12 cellular contexts compared by ENCODE assay signal in the genomic region with DNA sequence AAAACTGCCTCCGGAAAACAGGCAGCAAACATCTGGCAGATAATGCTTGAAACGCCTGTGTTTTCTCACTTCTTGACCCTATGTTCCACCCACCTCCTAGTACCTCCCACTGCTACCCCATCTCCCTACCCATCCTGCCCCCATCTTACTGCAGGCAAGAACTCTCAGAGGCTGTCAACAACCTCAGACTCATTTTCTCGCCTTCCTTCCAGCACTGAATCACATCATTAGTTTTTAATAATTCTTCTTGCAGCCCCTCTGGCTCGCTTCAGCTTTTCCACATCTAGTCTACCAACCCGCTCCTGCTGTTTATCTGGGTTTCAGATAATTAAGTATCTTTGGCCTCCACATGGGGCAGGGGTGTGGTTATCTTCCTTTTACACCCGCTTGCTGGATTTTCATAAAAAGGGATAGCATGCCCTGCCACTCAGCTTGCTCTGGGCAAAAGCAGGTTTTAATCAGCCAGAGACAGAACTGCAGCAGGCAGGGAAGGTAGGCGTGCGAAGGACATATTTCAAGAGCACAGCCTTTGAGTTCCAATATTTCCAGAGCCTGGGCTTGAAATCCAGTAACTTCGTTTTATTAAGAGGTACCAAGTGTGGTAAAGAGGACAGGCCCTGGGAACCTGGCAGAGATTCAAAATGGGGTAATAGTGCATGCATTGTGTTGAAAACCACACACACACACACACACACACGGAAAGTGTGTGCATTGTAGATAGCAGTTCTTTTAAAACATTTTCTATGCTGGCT.
A peak's percentile ranks its signal among the peaks of the same experiment; 100 is the strongest.
DNase-seq lines count a peak whose midpoint lies in the region; ATAC-seq and TF ChIP-seq lines count a peak whose summit lies in the region.
"Had no signal": no experiment of that assay in that cellular context is flagged by ENCODE, and none has a peak within 500 bp of the region (broad histone marks: within the 10 kb centered on the region; RNA-seq: fewer than 3 reads in every experiment).

No MANE protein-coding gene starts in this region.

- peaks cover 13 to 14% of the 10 kb centered on the region in 2 donors for H3K4me1 Mint-ChIP-seq in stimulated activated naive B cell treated with anti-CD40 and anti-IgM and Interleukin-4, amounts not matched to agents 10 μg/mL and 1 μg/mL and 100 μg/mL, for 72 hours

- H3K27ac Mint-ChIP-seq in stimulated activated naive B cell treated with anti-CD40 and anti-IgM and Interleukin-4, amounts not matched to agents 10 μg/mL and 1 μg/mL and 100 μg/mL, for 72 hours, result no peak overlapping the region

- H3K4me1 ChIP-seq in hepatocyte (ENCODE audit: insufficient read depth) (peaks cover 6% of the 10 kb centered on the region), stomach (peaks cover 9 to 63% (median 29%) of the 10 kb centered on the region in 4 donors)

- H3K9me2 ChIP-seq in hepatocyte (replicated peaks; ENCODE audit: insufficient read depth), result no peaks in the 10 kb centered on the region

- no peaks in the 10 kb centered on the region for H3K27me3 Mint-ChIP-seq in stimulated activated naive B cell treated with anti-CD40 and anti-IgM and Interleukin-4, amounts not matched to agents 10 μg/mL and 1 μg/mL and 100 μg/mL, for 72 hours

- TF ChIP-seq CTCF in choroid plexus epithelial cell (conservative IDR thresholded peaks at IDR 0.05; ENCODE audit: low read depth, low read length), result no peak
- TF ChIP-seq CTCF in hepatocyte (IDR thresholded peaks at IDR 0.05; ENCODE audit: poor library complexity), result no peak
- no peak for TF ChIP-seq CTCF in stomach (IDR thresholded peaks at IDR 0.05)

- H3K79me2 ChIP-seq in hepatocyte, result no peaks in the 10 kb centered on the region

- H3K9me3 ChIP-seq in hepatocyte (ENCODE audit: low read depth) (no peaks in the 10 kb centered on the region), stomach (no peaks in the 10 kb centered on the region)
- H3K9me3 ChIP-seq: right lobe of liver had no signal

- H3K36me3 ChIP-seq in hepatocyte (replicated peaks; ENCODE audit: insufficient read depth, low read depth), result no peaks in the 10 kb centered on the region
- H3K36me3 ChIP-seq in stomach, result no peaks in the 10 kb centered on the region
- H3K36me3 ChIP-seq: right lobe of liver had no signal

- WGBS in hepatocyte (ENCODE audit: low lambda C conversion rate, missing lambda C conversion rate), result 53% methylated on average over 10 of the region's 10 CpGs
- WGBS in stomach, 5 donors, result 31 to 51% (median 43%) methylated on average over 10 of the region's 10 CpGs

- H4K20me1 ChIP-seq in hepatocyte (ENCODE audit: insufficient read depth, poor library complexity, severe bottlenecking), result no peaks in the 10 kb centered on the region

- H2AFZ ChIP-seq in hepatocyte, result no peak overlapping the region

- no peaks in the 10 kb centered on the region for H3K9me3 Mint-ChIP-seq in stimulated activated naive B cell treated with anti-CD40 and anti-IgM and Interleukin-4, amounts not matched to agents 10 μg/mL and 1 μg/mL and 100 μg/mL, for 72 hours
- H3K9me3 Mint-ChIP-seq: activated T-cell treated with anti-CD3 and anti-CD28 coated beads, Interleukin-2, amount 50 U/mL, for 4 hours had no signal

- no peak for TF ChIP-seq POLR2A in stomach (IDR thresholded peaks at IDR 0.05)

- no peak overlapping the region for H3K4me3 Mint-ChIP-seq in stimulated activated naive B cell treated with anti-CD40 and anti-IgM and Interleukin-4, amounts not matched to agents 10 μg/mL and 1 μg/mL and 100 μg/mL, for 72 hours
- H3K4me3 Mint-ChIP-seq: activated T-cell treated with anti-CD3 and anti-CD28 coated beads, Interleukin-2, amount 50 U/mL, for 4 hours had no signal

- H3K36me3 Mint-ChIP-seq in stimulated activated naive B cell treated with anti-CD40 and anti-IgM and Interleukin-4, amounts not matched to agents 10 μg/mL and 1 μg/mL and 100 μg/mL, for 72 hours, result peaks cover 1 to 2% of the 10 kb centered on the region in 2 donors

- H3K27me3 ChIP-seq in hepatocyte, result no peaks in the 10 kb centered on the region
- H3K27me3 ChIP-seq in stomach, result no peaks in the 10 kb centered on the region
- H3K27me3 ChIP-seq: right lobe of liver had no signal

- no peak for TF ChIP-seq EP300 in stomach (IDR thresholded peaks at IDR 0.05)

- H3K4me3 ChIP-seq in choroid plexus epithelial cell (ENCODE audit: low read depth, low read length) (no peak overlapping the region), hepatocyte (no peak overlapping the region), stomach (no peak overlapping the region)
- H3K4me3 ChIP-seq: right lobe of liver had no signal

- peak overlapping the region; percentile 20 for H3K4me2 ChIP-seq in hepatocyte

- H3K27ac ChIP-seq in hepatocyte (no peak overlapping the region), stomach (peak overlapping the region in 4 of 5 donors; percentile 17 to 75 (median 70))

- DNase-seq in NCI-H2227 (lab: John Stamatoyannopoulos, UW; ENCODE audit: unreplicated experiment) (peak; percentile 60), choroid plexus epithelial cell (ENCODE audit: low read depth) (peak; percentile 89), hepatocyte (ENCODE audit: low spot score) (no peak), stomach (no peak), SKM-1 treated with dmso at 0.1 percent for 144 hours (lab: John Stamatoyannopoulos, UW; ENCODE audit: unreplicated experiment) (no peak)
- no peak for DNase-seq in stimulated activated naive B cell treated with anti-CD40 and anti-IgM and Interleukin-4, amounts not matched to agents 10 μg/mL and 1 μg/mL and 100 μg/mL, for 72 hours
- no peak for DNase-seq in activated CD4-positive, alpha-beta T cell treated with anti-CD3 and anti-CD28 coated beads, Interleukin-2, amount 50 U/mL, for 4 hours
- DNase-seq: activated T-cell treated with anti-CD3 and anti-CD28 coated beads, Interleukin-2, amount 50 U/mL, for 4 hours; Calu3; NCI-H1930; right lobe of liver had no signal

- no peak for ATAC-seq in stimulated activated naive B cell treated with anti-CD40 and anti-IgM and Interleukin-4, amounts not matched to agents 10 μg/mL and 1 μg/mL and 100 μg/mL, for 72 hours (replicated peaks)
- ATAC-seq in HG03280 (IDR thresholded peaks at IDR 0.05; ENCODE audit: unreplicated experiment), result no peak
- ATAC-seq: activated T-cell treated with anti-CD3 and anti-CD28 coated beads, Interleukin-2, amount 50 U/mL, for 4 hours had no signal

- intact Hi-C loops in stomach (cut with DNase I; ENCODE audit: low total_unique reads), result no loop called here

Comparison
In these comparisons a context has a peak if more than half of its experiments do, and no peak if none do; other contexts are left out.
1. DNase-seq: peak in NCI-H2227 (single experiment) and choroid plexus epithelial cell (single experiment); none in hepatocyte (single experiment), stomach (single experiment), stimulated activated naive B cell treated with anti-CD40 and anti-IgM and Interleukin-4, amounts not matched to agents 10 μg/mL and 1 μg/mL and 100 μg/mL, for 72 hours (single experiment), activated CD4-positive, alpha-beta T cell treated with anti-CD3 and anti-CD28 coated beads, Interleukin-2, amount 50 U/mL, for 4 hours (0 of 2) and SKM-1 treated with dmso at 0.1 percent for 144 hours (single experiment).